Comparison of ENCODE assay signal across 8 cellular contexts in genomic region chr18:36129300-36130038, GRCh38. TPM values are rescaled to one million over a fixed set of nuclear protein-coding genes. Genes with fewer than 3 reads are reported as not detected.
DNase-seq lines count a peak whose midpoint lies in the region; ATAC-seq, FAIRE-seq and TF ChIP-seq lines count a peak whose summit lies in the region.

A gene with protein sequence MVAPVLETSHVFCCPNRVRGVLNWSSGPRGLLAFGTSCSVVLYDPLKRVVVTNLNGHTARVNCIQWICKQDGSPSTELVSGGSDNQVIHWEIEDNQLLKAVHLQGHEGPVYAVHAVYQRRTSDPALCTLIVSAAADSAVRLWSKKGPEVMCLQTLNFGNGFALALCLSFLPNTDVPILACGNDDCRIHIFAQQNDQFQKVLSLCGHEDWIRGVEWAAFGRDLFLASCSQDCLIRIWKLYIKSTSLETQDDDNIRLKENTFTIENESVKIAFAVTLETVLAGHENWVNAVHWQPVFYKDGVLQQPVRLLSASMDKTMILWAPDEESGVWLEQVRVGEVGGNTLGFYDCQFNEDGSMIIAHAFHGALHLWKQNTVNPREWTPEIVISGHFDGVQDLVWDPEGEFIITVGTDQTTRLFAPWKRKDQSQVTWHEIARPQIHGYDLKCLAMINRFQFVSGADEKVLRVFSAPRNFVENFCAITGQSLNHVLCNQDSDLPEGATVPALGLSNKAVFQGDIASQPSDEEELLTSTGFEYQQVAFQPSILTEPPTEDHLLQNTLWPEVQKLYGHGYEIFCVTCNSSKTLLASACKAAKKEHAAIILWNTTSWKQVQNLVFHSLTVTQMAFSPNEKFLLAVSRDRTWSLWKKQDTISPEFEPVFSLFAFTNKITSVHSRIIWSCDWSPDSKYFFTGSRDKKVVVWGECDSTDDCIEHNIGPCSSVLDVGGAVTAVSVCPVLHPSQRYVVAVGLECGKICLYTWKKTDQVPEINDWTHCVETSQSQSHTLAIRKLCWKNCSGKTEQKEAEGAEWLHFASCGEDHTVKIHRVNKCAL (plus strand): TSS chr18:36129899. CDS start chr18:36129934, 35 bp downstream.
A gene with protein sequence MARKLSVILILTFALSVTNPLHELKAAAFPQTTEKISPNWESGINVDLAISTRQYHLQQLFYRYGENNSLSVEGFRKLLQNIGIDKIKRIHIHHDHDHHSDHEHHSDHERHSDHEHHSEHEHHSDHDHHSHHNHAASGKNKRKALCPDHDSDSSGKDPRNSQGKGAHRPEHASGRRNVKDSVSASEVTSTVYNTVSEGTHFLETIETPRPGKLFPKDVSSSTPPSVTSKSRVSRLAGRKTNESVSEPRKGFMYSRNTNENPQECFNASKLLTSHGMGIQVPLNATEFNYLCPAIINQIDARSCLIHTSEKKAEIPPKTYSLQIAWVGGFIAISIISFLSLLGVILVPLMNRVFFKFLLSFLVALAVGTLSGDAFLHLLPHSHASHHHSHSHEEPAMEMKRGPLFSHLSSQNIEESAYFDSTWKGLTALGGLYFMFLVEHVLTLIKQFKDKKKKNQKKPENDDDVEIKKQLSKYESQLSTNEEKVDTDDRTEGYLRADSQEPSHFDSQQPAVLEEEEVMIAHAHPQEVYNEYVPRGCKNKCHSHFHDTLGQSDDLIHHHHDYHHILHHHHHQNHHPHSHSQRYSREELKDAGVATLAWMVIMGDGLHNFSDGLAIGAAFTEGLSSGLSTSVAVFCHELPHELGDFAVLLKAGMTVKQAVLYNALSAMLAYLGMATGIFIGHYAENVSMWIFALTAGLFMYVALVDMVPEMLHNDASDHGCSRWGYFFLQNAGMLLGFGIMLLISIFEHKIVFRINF (minus strand): TSS chr18:36129340. CDS start chr18:36127007, 2,333 bp downstream.

- intact Hi-C loops in Right ventricle myocardium superior (cut with DNase I), result no loop called here
- intact Hi-C loops in pancreas (cut with DNase I), result no loop called here
- intact Hi-C loops in thyroid gland (cut with DNase I), result loop anchor here (5.0 kb wide), 1 partner anchor 57 kb away; no protein-coding TSS in a partner anchor

- WGBS in pancreas, 2 donors, result 0 to 1% methylated on average over 68 to 69 of the region's 69 CpGs
- WGBS in thyroid gland, 2 donors, result 0 to 1% methylated on average over 17 to 26 of the region's 69 CpGs

- H3K27me3 ChIP-seq in pancreas (no peaks in the 10 kb centered on the region), thyroid gland (no peaks in the 10 kb centered on the region)

- ATAC-seq in HG02840 (IDR thresholded peaks at IDR 0.05; ENCODE audit: low FRiP score, unreplicated experiment) (peak; percentile 92), Right ventricle myocardium superior (ENCODE audit: poor library complexity) (peak; percentile 99), pancreas (peak; percentile 95 to 98 (median 96))
- ATAC-seq in activated naive CD8-positive, alpha-beta T cell treated with anti-CD3 and anti-CD28 coated beads, Interleukin-2, amount 50 U/mL, for 24 hours, result peak; percentile 90

- peak within 1 kb of the TSS; percentile 99 to 100 (median 100) for H3K27ac ChIP-seq in pancreas
- peak within 1 kb of the TSS; percentile 98 to 100 (median 99) for H3K27ac ChIP-seq in thyroid gland

- H3K9me3 ChIP-seq in pancreas (no peaks in the 10 kb centered on the region), thyroid gland (no peaks in the 10 kb centered on the region)

- peak; percentile 92 for FAIRE-seq in GM12892 (lab: Jason Lieb, UNC)
- FAIRE-seq in pancreas (lab: Jason Lieb, UNC), result no peak

- peaks cover 4 to 15% (median 6%) of the 10 kb centered on the region in 3 donors for H3K4me1 ChIP-seq in pancreas
- peaks cover 12 to 27% of the 10 kb centered on the region in 2 donors for H3K4me1 ChIP-seq in thyroid gland

- H3K27ac Mint-ChIP-seq in activated naive CD8-positive, alpha-beta T cell treated with anti-CD3 and anti-CD28 coated beads, Interleukin-2, amount 50 U/mL, for 24 hours, result peak within 1 kb of the TSS; percentile 92

- peak; percentile 84 for DNase-seq in GM12892 (ENCODE audit: insufficient read length)
- DNase-seq in NCI-H1436 (lab: John Stamatoyannopoulos, UW), result peak; percentile 93
- peak; percentile 88 for DNase-seq in SW480 (ENCODE audit: low spot score)
- DNase-seq in activated naive CD8-positive, alpha-beta T cell treated with anti-CD3 and anti-CD28 coated beads, Interleukin-2, amount 50 U/mL, for 24 hours, result peak; percentile 96
- peak; percentile 98 for DNase-seq in Right ventricle myocardium superior
- DNase-seq in pancreas, result peak; percentile 93 to 99 (median 96)
- peak; percentile 98 for DNase-seq in thyroid gland

- peak; percentile 79 for TF ChIP-seq POLR2A in GM12892 (IDR thresholded peaks at IDR 0.05; ENCODE audit: low read depth, low read length)
- peak in 1 of 2 donors; percentile 76 for TF ChIP-seq POLR2A in thyroid gland (IDR thresholded peaks at IDR 0.05)

- H3K36me3 ChIP-seq in pancreas (no peaks in the 10 kb centered on the region), thyroid gland (no peaks in the 10 kb centered on the region)

- peak within 1 kb of the TSS; percentile 87 for H3K4me3 Mint-ChIP-seq in activated naive CD8-positive, alpha-beta T cell treated with anti-CD3 and anti-CD28 coated beads, Interleukin-2, amount 50 U/mL, for 24 hours

- TF ChIP-seq CTCF in pancreas (IDR thresholded peaks at IDR 0.05) (no peak), thyroid gland (IDR thresholded peaks at IDR 0.05) (no peak)

- H3K4me3 ChIP-seq in pancreas (peak within 1 kb of the TSS; percentile 84 to 95 (median 90)), thyroid gland (replicated peaks in 1 of 3) (peak within 1 kb of the TSS; percentile 91 to 99 (median 94))

- peaks cover 30% of the 10 kb centered on the region for H3K36me3 Mint-ChIP-seq in activated naive CD8-positive, alpha-beta T cell treated with anti-CD3 and anti-CD28 coated beads, Interleukin-2, amount 50 U/mL, for 24 hours (ENCODE audit: low read depth)

- H3K4me1 Mint-ChIP-seq in activated naive CD8-positive, alpha-beta T cell treated with anti-CD3 and anti-CD28 coated beads, Interleukin-2, amount 50 U/mL, for 24 hours, result peaks cover 56% of the 10 kb centered on the region

- no peaks in the 10 kb centered on the region for H3K27me3 Mint-ChIP-seq in activated naive CD8-positive, alpha-beta T cell treated with anti-CD3 and anti-CD28 coated beads, Interleukin-2, amount 50 U/mL, for 24 hours

- H3K9me3 Mint-ChIP-seq in activated naive CD8-positive, alpha-beta T cell treated with anti-CD3 and anti-CD28 coated beads, Interleukin-2, amount 50 U/mL, for 24 hours, result no peaks in the 10 kb centered on the region

RNA-seq across cellular contexts. Expression of the first gene that starts in this region (rescaled TPM):
- 91.3 TPM for polyA plus RNA-seq in GM12892 (2012; ENCODE audit: missing spikeins)
- total RNA-seq in Right ventricle myocardium superior, result 47.6 TPM
- 10 to 100 TPM; 35.1 to 56.3 (median 46.0) TPM for total RNA-seq in pancreas
- 10 to 100 TPM; 53.8 to 73.3 TPM for polyA plus RNA-seq in pancreas
- total RNA-seq in thyroid gland, result 10 to 100 TPM; 50.5 to 93.2 (median 61.4) TPM

RNA-seq across cellular contexts. Expression of the second gene that starts in this region (rescaled TPM):
- 26.8 TPM for polyA plus RNA-seq in GM12892 (2012; ENCODE audit: missing spikeins)
- total RNA-seq in Right ventricle myocardium superior (11.4 TPM), pancreas (10 to 100 TPM; 12.1 to 24.5 (median 17.2) TPM), thyroid gland (10 to 100 TPM; 42.6 to 52.8 (median 48.1) TPM)
- 10 to 100 TPM in 1 of 2 donors, 1 to 10 TPM in 1; 2.9 to 18.2 TPM for polyA plus RNA-seq in pancreas

Comparison
In these comparisons a context has a peak if more than half of its experiments do, and no peak if none do; other contexts are left out.
1. Peak in every context shown above with its lines: DNase-seq, ATAC-seq, H3K4me3 ChIP-seq and H3K27ac ChIP-seq.